ENCODE assay signal across 8 cellular contexts in genomic region chr2:162074579-162074922, GRCh38. TPM values are rescaled to one million over a fixed set of nuclear protein-coding genes. Genes with fewer than 3 reads are reported as not detected.
A peak's percentile ranks its signal among the peaks of the same experiment; 100 is the strongest.
DNase-seq lines count a peak whose midpoint lies in the region; ATAC-seq and TF ChIP-seq lines count a peak whose summit lies in the region.

No MANE protein-coding gene starts in this region.

- CTCF ChIA-PET in activated CD8-positive, alpha-beta T cell treated with anti-CD3 and anti-CD28 coated beads, Interleukin-2, amount 10 ng/mL, durations not matched to agents 7 days and 5 days (lab: Charles Lee) = interaction anchor here (1.0 to 5.0 kb wide), 10 partner anchors 8 to 128 kb away, joined by 3 to 50 read pairs (median 6); no protein-coding TSS in a partner anchor

- peak overlapping the region; percentile 52 for H3K27ac Mint-ChIP-seq in activated T-cell treated with anti-CD3 and anti-CD28 coated beads, Interleukin-2, amount 50 U/mL, for 72 hours
- H3K27ac Mint-ChIP-seq in activated CD8-positive, alpha-beta T cell treated with anti-CD3 and anti-CD28 coated beads, Interleukin-2, amount 10 ng/mL, durations not matched to agents 7 days and 5 days = peak overlapping the region; percentile 93

- ATAC-seq in activated T-cell treated with anti-CD3 and anti-CD28 coated beads, Interleukin-2, amount 50 U/mL, for 72 hours (replicated peaks in 1 of 2) = no peak
- ATAC-seq in activated CD8-positive, alpha-beta T cell treated with anti-CD3 and anti-CD28 coated beads, Interleukin-2, amount 10 ng/mL, durations not matched to agents 7 days and 5 days = no peak
- no peak for ATAC-seq in thoracic aorta (ENCODE audit: insufficient number of reproducible peaks, low FRiP score, low read depth)

- TF ChIP-seq CTCF in kidney epithelial cell (IDR thresholded peaks at IDR 0.05; ENCODE audit: insufficient read depth, low read length, poor library complexity, severe bottlenecking) (no peak), thoracic aorta (IDR thresholded peaks at IDR 0.05) (no peak)

- H3K4me3 ChIP-seq in kidney epithelial cell (ENCODE audit: low read depth, low read length) (peak overlapping the region; percentile 65), thoracic aorta (peak overlapping the region; percentile 75)

- no peaks in the 10 kb centered on the region for H3K27me3 ChIP-seq in kidney epithelial cell (ENCODE audit: control insufficient read depth, insufficient read depth, low read length)
- H3K27me3 ChIP-seq in thoracic aorta (replicated peaks; ENCODE audit: insufficient read depth) = no peaks in the 10 kb centered on the region

- peaks cover 14 to 32% of the 10 kb centered on the region in 2 donors for H3K36me3 Mint-ChIP-seq in activated T-cell treated with anti-CD3 and anti-CD28 coated beads, Interleukin-2, amount 50 U/mL, for 72 hours (ENCODE audit: insufficient read depth in 2 of 2)
- H3K36me3 Mint-ChIP-seq in activated CD8-positive, alpha-beta T cell treated with anti-CD3 and anti-CD28 coated beads, Interleukin-2, amount 10 ng/mL, durations not matched to agents 7 days and 5 days (ENCODE audit: low read depth) = peaks cover 86% of the 10 kb centered on the region

- no peak for DNase-seq in activated T-cell treated with anti-CD3 and anti-CD28 coated beads, Interleukin-2, amount 50 U/mL, for 72 hours
- DNase-seq in activated T-cell treated with anti-CD3 and anti-CD28 coated beads for 4 hours (no peak), kidney epithelial cell (ENCODE audit: low read depth) (no peak), thoracic aorta (ENCODE audit: low spot score) (no peak), GOT3 (lab: John Stamatoyannopoulos, UW) (no peak), mucosa of gallbladder (ENCODE audit: low spot score) (no peak), NCI-H2029 treated with DMSO at 0.1 percent for 48 hours (lab: John Stamatoyannopoulos, UW) (no peak)
- DNase-seq in activated CD8-positive, alpha-beta T cell treated with anti-CD3 and anti-CD28 coated beads, Interleukin-2, amount 10 ng/mL, durations not matched to agents 7 days and 5 days = no peak

- H3K4me1 Mint-ChIP-seq in activated T-cell treated with anti-CD3 and anti-CD28 coated beads, Interleukin-2, amount 50 U/mL, for 72 hours (ENCODE audit: low read depth) = peaks cover 48% of the 10 kb centered on the region
- H3K4me1 Mint-ChIP-seq in activated CD8-positive, alpha-beta T cell treated with anti-CD3 and anti-CD28 coated beads, Interleukin-2, amount 10 ng/mL, durations not matched to agents 7 days and 5 days (ENCODE audit: low read depth) = peaks cover 39% of the 10 kb centered on the region

- peaks cover 8% of the 10 kb centered on the region for H3K9me3 ChIP-seq in thoracic aorta

- POLR2A ChIA-PET in activated CD8-positive, alpha-beta T cell treated with anti-CD3 and anti-CD28 coated beads, Interleukin-2, amount 10 ng/mL, durations not matched to agents 7 days and 5 days (lab: Charles Lee) = interaction anchor here (1.3 to 5.0 kb wide), 6 partner anchors 9 to 120 kb away, joined by 3 to 62 read pairs (median 22); no protein-coding TSS in a partner anchor

- H3K9me3 Mint-ChIP-seq in activated T-cell treated with anti-CD3 and anti-CD28 coated beads, Interleukin-2, amount 50 U/mL, for 72 hours = peaks cover 4 to 9% of the 10 kb centered on the region in 2 donors
- peaks cover 24% of the 10 kb centered on the region for H3K9me3 Mint-ChIP-seq in activated CD8-positive, alpha-beta T cell treated with anti-CD3 and anti-CD28 coated beads, Interleukin-2, amount 10 ng/mL, durations not matched to agents 7 days and 5 days (ENCODE audit: insufficient read depth)

- H3K27me3 Mint-ChIP-seq in activated T-cell treated with anti-CD3 and anti-CD28 coated beads, Interleukin-2, amount 50 U/mL, for 72 hours (ENCODE audit: low read depth) = no peaks in the 10 kb centered on the region
- no peaks in the 10 kb centered on the region for H3K27me3 Mint-ChIP-seq in activated CD8-positive, alpha-beta T cell treated with anti-CD3 and anti-CD28 coated beads, Interleukin-2, amount 10 ng/mL, durations not matched to agents 7 days and 5 days (ENCODE audit: low read depth)

- H3K36me3 ChIP-seq in kidney epithelial cell (ENCODE audit: control insufficient read depth, insufficient read depth, low read length) (no peaks in the 10 kb centered on the region), thoracic aorta (no peaks in the 10 kb centered on the region)

- H3K4me3 Mint-ChIP-seq in activated T-cell treated with anti-CD3 and anti-CD28 coated beads, Interleukin-2, amount 50 U/mL, for 72 hours = peak overlapping the region; percentile 92 to 95
- peak overlapping the region; percentile 95 for H3K4me3 Mint-ChIP-seq in activated CD8-positive, alpha-beta T cell treated with anti-CD3 and anti-CD28 coated beads, Interleukin-2, amount 10 ng/mL, durations not matched to agents 7 days and 5 days

- peaks cover 0 to 12% of the 10 kb centered on the region in 2 donors for H3K4me1 ChIP-seq in thoracic aorta (ENCODE audit: control insufficient read depth in 1 of 2, low read depth in 2 of 2)

- H3K27ac ChIP-seq in thoracic aorta = no peak overlapping the region

RNA-seq across cellular contexts. Expression of gene DPP4, which starts 0.5 kb away (rescaled TPM):
- total RNA-seq in activated T-cell treated with anti-CD3 and anti-CD28 coated beads, Interleukin-2, amount 50 U/mL, for 72 hours = 10 to 100 TPM; 37.6 to 52.9 TPM
- total RNA-seq in activated CD8-positive, alpha-beta T cell treated with anti-CD3 and anti-CD28 coated beads, Interleukin-2, amount 10 ng/mL, durations not matched to agents 7 days and 5 days = 100 to 1,000 TPM; 158 TPM
- total RNA-seq in kidney epithelial cell = 61.6 and 78.9 TPM in 2 replicates
- 1 to 10 TPM; 2.0 to 2.1 TPM for total RNA-seq in thoracic aorta
- 28.1 TPM for total RNA-seq in mucosa of gallbladder
